3 cellular contexts compared by ENCODE assay signal in the genomic region with DNA sequence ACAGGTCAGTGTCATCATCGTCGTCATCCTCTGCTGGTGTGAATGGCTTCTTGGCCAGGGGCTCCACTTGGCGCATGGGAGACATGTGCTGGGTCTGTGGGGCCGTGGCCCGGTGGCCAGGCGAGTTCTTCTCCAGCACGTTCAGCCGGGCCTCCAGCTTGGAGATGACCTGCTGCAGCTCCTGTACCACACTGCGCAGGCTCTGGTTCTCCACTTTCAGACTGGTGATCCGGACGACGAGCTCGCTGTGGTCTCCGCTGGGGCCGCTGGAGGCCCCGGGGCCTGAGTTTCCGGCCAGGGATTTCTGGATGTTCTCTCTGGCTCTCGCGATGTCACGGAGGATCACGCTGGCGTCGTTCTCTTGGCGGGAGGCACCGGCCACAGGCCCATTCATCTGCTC.
TF ChIP-seq lines count a peak whose summit lies in the region.

No MANE protein-coding gene starts in this region.

TF ChIP-seq in liver, 16 proteins besides CTCF, POLR2A, EP300 and RAD21:
- no peak for TF ChIP-seq REST (IDR thresholded peaks at IDR 0.05)
- TF ChIP-seq NR2F2 (IDR thresholded peaks at IDR 0.05): no peak

TF ChIP-seq in WTC11, 78 proteins besides CTCF, POLR2A, EP300 and RAD21:
- TF ChIP-seq, protein P1, sequence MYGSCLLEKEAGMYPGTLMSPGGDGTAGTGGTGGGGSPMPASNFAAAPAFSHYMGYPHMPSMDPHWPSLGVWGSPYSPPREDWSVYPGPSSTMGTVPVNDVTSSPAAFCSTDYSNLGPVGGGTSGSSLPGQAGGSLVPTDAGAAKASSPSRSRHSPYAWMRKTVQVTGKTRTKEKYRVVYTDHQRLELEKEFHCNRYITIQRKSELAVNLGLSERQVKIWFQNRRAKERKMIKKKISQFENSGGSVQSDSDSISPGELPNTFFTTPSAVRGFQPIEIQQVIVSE (CRISPR knock-in tag; IDR thresholded peaks at IDR 0.05; ENCODE audit: borderline replicate concordance): no peak
- peak; percentile 29; the same call in 1 of the 2 replicates for TF ChIP-seq FOXP1 (CRISPR knock-in tag; IDR thresholded peaks at IDR 0.05; ENCODE audit: borderline replicate concordance)
- TF ChIP-seq, protein P2, sequence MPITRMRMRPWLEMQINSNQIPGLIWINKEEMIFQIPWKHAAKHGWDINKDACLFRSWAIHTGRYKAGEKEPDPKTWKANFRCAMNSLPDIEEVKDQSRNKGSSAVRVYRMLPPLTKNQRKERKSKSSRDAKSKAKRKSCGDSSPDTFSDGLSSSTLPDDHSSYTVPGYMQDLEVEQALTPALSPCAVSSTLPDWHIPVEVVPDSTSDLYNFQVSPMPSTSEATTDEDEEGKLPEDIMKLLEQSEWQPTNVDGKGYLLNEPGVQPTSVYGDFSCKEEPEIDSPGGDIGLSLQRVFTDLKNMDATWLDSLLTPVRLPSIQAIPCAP (CRISPR knock-in tag; IDR thresholded peaks at IDR 0.05): no peak

TF ChIP-seq in H1, 55 proteins besides CTCF, POLR2A, EP300 and RAD21:
- TF ChIP-seq POU5F1 (IDR thresholded peaks at IDR 0.05; ENCODE audit: low read depth, low read length): no peak
- TF ChIP-seq, protein P3, sequence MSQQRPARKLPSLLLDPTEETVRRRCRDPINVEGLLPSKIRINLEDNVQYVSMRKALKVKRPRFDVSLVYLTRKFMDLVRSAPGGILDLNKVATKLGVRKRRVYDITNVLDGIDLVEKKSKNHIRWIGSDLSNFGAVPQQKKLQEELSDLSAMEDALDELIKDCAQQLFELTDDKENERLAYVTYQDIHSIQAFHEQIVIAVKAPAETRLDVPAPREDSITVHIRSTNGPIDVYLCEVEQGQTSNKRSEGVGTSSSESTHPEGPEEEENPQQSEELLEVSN (IDR thresholded peaks at IDR 0.05): peak; percentile 38; the same call in 1 of the 2 replicates
